Comparison of ENCODE assay signal across 8 cellular contexts in the genomic region with DNA sequence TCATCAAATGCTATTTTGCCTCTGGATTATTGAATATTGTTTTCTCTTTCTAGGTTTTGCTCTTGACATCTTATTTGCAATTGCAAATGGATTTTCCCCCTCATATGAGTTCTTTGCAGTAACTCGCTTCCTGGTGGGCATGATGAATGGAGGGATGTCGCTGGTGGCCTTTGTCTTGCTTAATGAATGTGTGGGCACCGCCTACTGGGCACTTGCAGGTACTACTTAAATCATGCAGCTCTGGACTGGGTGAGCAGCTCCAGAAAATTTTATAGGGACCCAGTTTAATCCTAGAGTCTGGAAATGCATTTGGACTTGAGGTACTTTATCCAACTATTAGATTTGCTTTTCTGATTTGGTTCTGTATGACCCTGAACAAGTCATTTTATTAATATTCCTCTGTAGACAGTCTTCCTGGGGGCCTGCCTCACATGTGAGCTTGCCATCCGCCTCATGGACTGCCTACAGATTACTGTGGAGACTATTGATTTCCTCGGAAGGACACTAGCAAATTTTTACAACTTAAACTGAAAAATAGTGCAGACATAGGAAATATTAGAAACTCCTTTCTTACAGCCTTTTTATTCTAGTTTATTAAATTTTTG. TPM values are rescaled to one million over a fixed set of nuclear protein-coding genes. Genes with fewer than 3 reads are reported as not detected.
DNase-seq lines count a peak whose midpoint lies in the region; ATAC-seq, FAIRE-seq and TF ChIP-seq lines count a peak whose summit lies in the region.

No MANE protein-coding gene starts in this region.

- TF ChIP-seq EP300 in GM12878 (IDR thresholded peaks at IDR 0.05; ENCODE audit: borderline replicate concordance in 1 of 2, control insufficient read depth in 1 of 2, low read depth in 2 of 2, low read length in 2 of 2): no peak

- H3K79me2 ChIP-seq in GM12878 (ENCODE audit: control insufficient read depth, insufficient read depth, low read length): no peaks in the 10 kb centered on the region

- H3K4me1 ChIP-seq in GM12878 (ENCODE audit: control insufficient read depth, insufficient read depth, low read length): no peaks in the 10 kb centered on the region

- FAIRE-seq in GM12878 (lab: Jason Lieb, UNC): peak; percentile 65

- intact Hi-C loops in GM12878 (cut with micrococcal nuclease; ENCODE audit: unreplicated experiment): loop anchor here (1.0 kb wide), 1 partner anchor 214 kb away; no protein-coding TSS in a partner anchor

- BruUV-seq in GM12878 (replicated peaks; lab: Mats Ljungman, UMichigan): no TSS peak

- WGBS in GM12878 (ENCODE audit: insufficient coverage, insufficient replicate concordance, low lambda C conversion rate, missing lambda C conversion rate): 20% methylated on average over 5 of the region's 5 CpGs

- H3K9me3 ChIP-seq in MG63 (no peaks in the 10 kb centered on the region), GM12878 (replicated peaks; ENCODE audit: control insufficient read depth, insufficient read depth, low read length) (no peaks in the 10 kb centered on the region)

- H3K4me3 ChIP-seq in H7 (ENCODE audit: insufficient read depth, low read depth, low read length) (no peak overlapping the region), MG63 (no peak overlapping the region), GM12878 (no peak overlapping the region)

- in situ Hi-C loops in GM12878 (cut with MboI): no loop called here

- DNase-seq in H7: peak; percentile 74
- peak; percentile 45 for DNase-seq in MG63
- DNase-seq in SKM-1 treated with dmso at 0.1 percent for 144 hours (lab: John Stamatoyannopoulos, UW; ENCODE audit: unreplicated experiment): peak; percentile 51
- DNase-seq in GM12878 (ENCODE audit: low read depth, low spot score): no peak
- peak; percentile 85 for DNase-seq in iPS-NIHi7 (ENCODE audit: extremely low spot score)
- DNase-seq in stimulated activated CD4-positive, alpha-beta T cell treated with anti-CD3 and anti-CD28 coated beads, Interleukin-1b, Interleukin-23, amount 100 ng/mL, for 48 hours: peak; percentile 36
- DNase-seq in OCI-M2 (lab: John Stamatoyannopoulos, UW; ENCODE audit: unreplicated experiment): no peak

- no peaks in the 10 kb centered on the region for H4K20me1 ChIP-seq in GM12878 (ENCODE audit: control insufficient read depth, insufficient read depth)

- H3K36me3 ChIP-seq in H7 (replicated peaks; ENCODE audit: control insufficient read depth, insufficient read depth, low read length) (no peaks in the 10 kb centered on the region; the same call in 1 of the 2 replicates), MG63 (no peaks in the 10 kb centered on the region; the same call in 1 of the 2 replicates), GM12878 (ENCODE audit: control insufficient read depth in 2 of 2, insufficient read depth in 2 of 2, low read length in 1 of 2) (no peaks in the 10 kb centered on the region)

- RAD21 ChIA-PET in GM12878 (lab: Charles Lee; ENCODE audit: unreplicated experiment): interaction anchor here (0.6 to 3.0 kb wide), 19 partner anchors 8 to 478 kb away, joined by 3 to 20 read pairs (median 4); a partner anchor contains a TSS

- H3K27me3 ChIP-seq in H7 (ENCODE audit: control insufficient read depth, insufficient read depth, low read length): no peaks in the 10 kb centered on the region
- H3K27me3 ChIP-seq in MG63: no peaks in the 10 kb centered on the region
- H3K27me3 ChIP-seq in GM12878 (replicated peaks in 1 of 2; ENCODE audit: control insufficient read depth in 2 of 2, insufficient read depth in 2 of 2, low read length in 1 of 2): no peaks in the 10 kb centered on the region

- TF ChIP-seq CTCF in GM12874 (IDR thresholded peaks at IDR 0.05; ENCODE audit: insufficient read depth, low read depth, low read length) (peak; percentile 75), GM12878 (IDR thresholded peaks at IDR 0.05 in 2 of 3, conservative IDR thresholded peaks at IDR 0.05 in 1 of 3; ENCODE audit: control insufficient read depth in 2 of 3, extremely low read depth in 1 of 3, insufficient read depth in 1 of 3, low read depth in 3 of 3, low read length in 3 of 3) (peak; percentile 72 to 85 (median 79))

- H3K9ac ChIP-seq in GM12878 (ENCODE audit: control insufficient read depth, insufficient read depth, low read length): no peak overlapping the region

- H3K4me2 ChIP-seq in GM12878 (ENCODE audit: control insufficient read depth, insufficient read depth): no peak overlapping the region

- no peak overlapping the region for H3K27ac ChIP-seq in GM12878 (ENCODE audit: control insufficient read depth, insufficient read depth)

- TF ChIP-seq POLR2A in GM12878 (IDR thresholded peaks at IDR 0.05; ENCODE audit: low read depth, low read length): no peak

- no peak overlapping the region for H2AFZ ChIP-seq in GM12878 (ENCODE audit: control insufficient read depth, low read depth, low read length)

- CTCF ChIA-PET in GM12878 (lab: Yijun Ruan, JAX): interaction anchor here (0.7 to 4.4 kb wide), 43 partner anchors 11 to 478 kb away, joined by 3 to 60 read pairs (median 4); a partner anchor contains a TSS

- POLR2A ChIA-PET in GM12878 (lab: Charles Lee): interaction anchor here (0.6 to 0.9 kb wide), 2 partner anchors 13 to 47 kb away, joined by 3 read pairs; no protein-coding TSS in a partner anchor

- ATAC-seq in GM12878: peak; percentile 97

- peak; percentile 70 for TF ChIP-seq RAD21 in GM12878 (IDR thresholded peaks at IDR 0.05; ENCODE audit: insufficient read depth, low read depth, low read length)

- SMC1A ChIA-PET in GM12878 (lab: Charles Lee; ENCODE audit: uncharacterized antibody, unreplicated experiment): interaction anchor here (0.5 to 3.6 kb wide), 22 partner anchors 9 to 465 kb away, joined by 3 to 22 read pairs (median 4); no protein-coding TSS in a partner anchor

TF ChIP-seq in GM12878, 131 proteins besides CTCF, POLR2A, EP300 and RAD21 (continues in another document):
- TF ChIP-seq GATAD2B (conservative IDR thresholded peaks at IDR 0.05; ENCODE audit: low read depth) (no peak), CREB1 (IDR thresholded peaks at IDR 0.05; ENCODE audit: low read depth) (no peak), BCL11A (IDR thresholded peaks at IDR 0.05; ENCODE audit: low read depth, low read length) (no peak), BACH1 (IDR thresholded peaks at IDR 0.05; ENCODE audit: borderline replicate concordance) (no peak), TCF7 (IDR thresholded peaks at IDR 0.05; ENCODE audit: borderline replicate concordance) (no peak), MYC (IDR thresholded peaks at IDR 0.05; ENCODE audit: insufficient read depth, insufficient read length, insufficient replicate concordance, low read length, severe bottlenecking) (no peak), SPI1 (IDR thresholded peaks at IDR 0.05; ENCODE audit: borderline replicate concordance, insufficient read depth, low read depth, low read length) (no peak)
- TF ChIP-seq, protein P1, sequence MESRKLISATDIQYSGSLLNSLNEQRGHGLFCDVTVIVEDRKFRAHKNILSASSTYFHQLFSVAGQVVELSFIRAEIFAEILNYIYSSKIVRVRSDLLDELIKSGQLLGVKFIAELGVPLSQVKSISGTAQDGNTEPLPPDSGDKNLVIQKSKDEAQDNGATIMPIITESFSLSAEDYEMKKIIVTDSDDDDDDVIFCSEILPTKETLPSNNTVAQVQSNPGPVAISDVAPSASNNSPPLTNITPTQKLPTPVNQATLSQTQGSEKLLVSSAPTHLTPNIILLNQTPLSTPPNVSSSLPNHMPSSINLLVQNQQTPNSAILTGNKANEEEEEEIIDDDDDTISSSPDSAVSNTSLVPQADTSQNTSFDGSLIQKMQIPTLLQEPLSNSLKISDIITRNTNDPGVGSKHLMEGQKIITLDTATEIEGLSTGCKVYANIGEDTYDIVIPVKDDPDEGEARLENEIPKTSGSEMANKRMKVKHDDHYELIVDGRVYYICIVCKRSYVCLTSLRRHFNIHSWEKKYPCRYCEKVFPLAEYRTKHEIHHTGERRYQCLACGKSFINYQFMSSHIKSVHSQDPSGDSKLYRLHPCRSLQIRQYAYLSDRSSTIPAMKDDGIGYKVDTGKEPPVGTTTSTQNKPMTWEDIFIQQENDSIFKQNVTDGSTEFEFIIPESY (IDR thresholded peaks at IDR 0.05): no peak
- TF ChIP-seq, protein P2, sequence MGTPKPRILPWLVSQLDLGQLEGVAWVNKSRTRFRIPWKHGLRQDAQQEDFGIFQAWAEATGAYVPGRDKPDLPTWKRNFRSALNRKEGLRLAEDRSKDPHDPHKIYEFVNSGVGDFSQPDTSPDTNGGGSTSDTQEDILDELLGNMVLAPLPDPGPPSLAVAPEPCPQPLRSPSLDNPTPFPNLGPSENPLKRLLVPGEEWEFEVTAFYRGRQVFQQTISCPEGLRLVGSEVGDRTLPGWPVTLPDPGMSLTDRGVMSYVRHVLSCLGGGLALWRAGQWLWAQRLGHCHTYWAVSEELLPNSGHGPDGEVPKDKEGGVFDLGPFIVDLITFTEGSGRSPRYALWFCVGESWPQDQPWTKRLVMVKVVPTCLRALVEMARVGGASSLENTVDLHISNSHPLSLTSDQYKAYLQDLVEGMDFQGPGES (IDR thresholded peaks at IDR 0.05): no peak

RNA-seq across cellular contexts. Expression of a gene that starts 44.5 kb away (rescaled TPM):
- 5.5 and 5.9 TPM in 2 replicates for total RNA-seq in H7 (2014; rRNA removed; shearing (Covaris generic))
- total RNA-seq in MG63 (2014; rRNA removed; shearing (Covaris generic); ENCODE audit: low replicate concordance): 0.46 and 0.74 TPM in 2 replicates
- 10.5 and 14.9 TPM in 2 replicates for total RNA-seq in GM12878 (2013; cell fraction: nucleolus; rRNA removed)
- total RNA-seq in GM12878 (2014; rRNA removed): 0.11 and 0.27 TPM in 2 replicates
- 0.09 and 0.13 TPM in 2 replicates for total RNA-seq in GM12878 (2014; rRNA removed; fragmentation: Illumina TruSeq; extraction: Trizol)
- 0.08 and 0.21 TPM in 2 replicates for total RNA-seq in GM12878 (2021)
- 0.04 TPM for polyA plus RNA-seq in GM12878 (2011; ENCODE audit: low read depth)
- polyA plus RNA-seq in GM12878 (2011; rRNA removed): 2.8 and 3.8 TPM in 2 replicates
- 1.3 TPM in 2 replicates for polyA plus RNA-seq in GM12878 (2011; cell fraction: cytosol; rRNA removed)
- polyA plus RNA-seq in GM12878 (2011; cell fraction: nucleus; rRNA removed): 10.9 and 11.0 TPM in 2 replicates
- polyA plus RNA-seq in GM12878 (2012): 0.28 and 0.31 TPM in 2 replicates
- 0.24 and 0.59 TPM in 2 replicates for polyA plus RNA-seq in GM12878 (2014; fragmentation: Illumina TruSeq; extraction: Trizol)
- under 1 TPM in 1 of 2 experiments, not detected in 1; 0.05 TPM for polyA plus RNA-seq in GM12878 (2014; fragmentation: Nextera tagmentation; extraction: Ambion mirVana)
- 0.28 and 0.33 TPM in 2 replicates for polyA plus RNA-seq in GM12878 (2014; rRNA removed)
- under 1 TPM; 0.06 to 0.40 TPM for polyA plus RNA-seq in GM12878 (2016; fragmentation: Nextera tagmentation; extraction: Ambion mirVana)
- polyA minus RNA-seq in GM12878 (2011; rRNA and poly(A)+ RNA removed): 2.5 and 6.4 TPM in 2 replicates
- 1.8 TPM in 1 of 2 replicates, not detected in the other for polyA minus RNA-seq in GM12878 (2011; cell fraction: cytosol; rRNA and poly(A)+ RNA removed)
- 6.3 and 10.1 TPM in 2 replicates for polyA minus RNA-seq in GM12878 (2011; cell fraction: nucleus; rRNA and poly(A)+ RNA removed)

Comparison
In these comparisons a context has a peak if more than half of its experiments do, and no peak if none do; other contexts are left out.
1. DNase-seq: peak in H7 (single experiment), MG63 (single experiment), SKM-1 treated with dmso at 0.1 percent for 144 hours (single experiment), iPS-NIHi7 (single experiment) and stimulated activated CD4-positive, alpha-beta T cell treated with anti-CD3 and anti-CD28 coated beads, Interleukin-1b, Interleukin-23, amount 100 ng/mL, for 48 hours (single experiment); none in GM12878 (single experiment) and OCI-M2 (single experiment).